ENCODE assay signal across 9 cellular contexts in genomic region chr11:12803086-12803826, GRCh38.
A peak's percentile ranks its signal among the peaks of the same experiment; 100 is the strongest.
DNase-seq lines count a peak whose midpoint lies in the region; ATAC-seq and TF ChIP-seq lines count a peak whose summit lies in the region.
"Had no signal": no experiment of that assay in that cellular context is flagged by ENCODE, and none has a peak within 500 bp of the region (broad histone marks: within the 10 kb centered on the region; RNA-seq: fewer than 3 reads in every experiment).

No MANE protein-coding gene starts in this region.

- TF ChIP-seq POLR2A in right lobe of liver (IDR thresholded peaks at IDR 0.05), result no peak
- no peak for TF ChIP-seq POLR2A in tibial nerve (IDR thresholded peaks at IDR 0.05)

- H3K4me2 ChIP-seq in mammary epithelial cell (ENCODE audit: insufficient read depth, low read depth, low read length), result peak overlapping the region; percentile 72

- CTCF ChIA-PET in mammary epithelial cell (lab: Charles Lee; ENCODE audit: low non-redundant PET), result no interaction called here

- DNase-seq in DMS53 (lab: John Stamatoyannopoulos, UW) (peak; percentile 37), DMS53 treated with DMSO at 0.1 percent for 48 hours (lab: John Stamatoyannopoulos, UW; ENCODE audit: unreplicated experiment) (no peak), mammary epithelial cell (peak; percentile 57), right lobe of liver (no peak), tibial nerve (ENCODE audit: low spot score in 2 of 2) (no peak)
- DNase-seq: activated CD4-positive, alpha-beta T cell treated with anti-CD3 and anti-CD28 coated beads, Interleukin-2, amount 50 U/mL, for 4 hours had no signal

- no peak for TF ChIP-seq CTCF in mammary epithelial cell (conservative IDR thresholded peaks at IDR 0.05 in 1 of 2, IDR thresholded peaks at IDR 0.05 in 1 of 2; ENCODE audit: extremely low read depth in 1 of 2, insufficient read depth in 1 of 2, low read depth in 1 of 2, low read length in 2 of 2)
- no peak for TF ChIP-seq CTCF in right lobe of liver (IDR thresholded peaks at IDR 0.05)
- TF ChIP-seq CTCF in tibial nerve (IDR thresholded peaks at IDR 0.05), result no peak

- no peak overlapping the region for H2AFZ ChIP-seq in mammary epithelial cell (ENCODE audit: low read depth, low read length)

- peaks cover 88% of the 10 kb centered on the region for H3K79me2 ChIP-seq in mammary epithelial cell (ENCODE audit: insufficient read depth, low read length)

- no peak for TF ChIP-seq EP300 in tibial nerve (IDR thresholded peaks at IDR 0.05)

- TSS peak; percentile 2 for BruUV-seq in mammary epithelial cell (replicated peaks; lab: Mats Ljungman, UMichigan)

- H3K36me3 ChIP-seq in mammary epithelial cell (ENCODE audit: insufficient read depth, low read length), result no peaks in the 10 kb centered on the region
- H3K36me3 ChIP-seq in right lobe of liver, result no peaks in the 10 kb centered on the region
- H3K36me3 ChIP-seq in tibial nerve, result no peaks in the 10 kb centered on the region

- H3K4me3 ChIP-seq in mammary epithelial cell (replicated peaks in 1 of 3; ENCODE audit: insufficient read depth in 1 of 3, low read depth in 2 of 3, low read length in 3 of 3) (peak overlapping the region in 1 of 3 experiments; percentile 5), right lobe of liver (no peak overlapping the region), tibial nerve (no peak overlapping the region)

- ATAC-seq in right lobe of liver (no peak), HG03378 (IDR thresholded peaks at IDR 0.05; ENCODE audit: unreplicated experiment) (no peak), HG03442 (IDR thresholded peaks at IDR 0.05; ENCODE audit: unreplicated experiment) (no peak), GM21528 (IDR thresholded peaks at IDR 0.05; ENCODE audit: low FRiP score, unreplicated experiment) (no peak)

- H3K4me1 ChIP-seq in mammary epithelial cell (ENCODE audit: insufficient read depth, low read length) (peaks cover 88% of the 10 kb centered on the region), right lobe of liver (peaks cover 0 to 31% (median 15%) of the 10 kb centered on the region in 4 donors), tibial nerve (peaks cover 0 to 77% (median 24%) of the 10 kb centered on the region in 4 donors)

- dilution Hi-C loops in mammary epithelial cell (cut with HindIII; ENCODE audit: low sequenced_read_pairs), result loop anchor here (5.0 kb wide), 2 partner anchors 59 to 386 kb away; no protein-coding TSS in a partner anchor

- H3K27me3 ChIP-seq in mammary epithelial cell (ENCODE audit: insufficient read depth, low read length) (no peaks in the 10 kb centered on the region), right lobe of liver (no peaks in the 10 kb centered on the region), tibial nerve (no peaks in the 10 kb centered on the region)

- H3K27ac ChIP-seq in mammary epithelial cell (ENCODE audit: insufficient read depth, low read depth, low read length), result peak overlapping the region; percentile 96
- H3K27ac ChIP-seq in right lobe of liver, result peak overlapping the region; percentile 6 to 71 (median 57)
- H3K27ac ChIP-seq in tibial nerve, result peak overlapping the region in 3 of 4 donors; percentile 24 to 66 (median 51)

- WGBS in mammary epithelial cell (ENCODE audit: low coverage, missing lambda C conversion rate), result 24% methylated on average over 7 of the region's 7 CpGs
- WGBS in right lobe of liver (ENCODE audit: insufficient coverage, low coverage, low lambda C conversion rate, missing lambda C conversion rate), result 53% methylated on average over 4 of the region's 7 CpGs
- 54 to 59% methylated on average over 7 of the region's 7 CpGs for WGBS in tibial nerve, 2 donors

- H3K9me3 ChIP-seq in mammary epithelial cell (replicated peaks; ENCODE audit: insufficient read depth, low read length) (no peaks in the 10 kb centered on the region), right lobe of liver (no peaks in the 10 kb centered on the region), tibial nerve (no peaks in the 10 kb centered on the region)

- in situ Hi-C loops in mammary epithelial cell (cut with MboI; ENCODE audit: low sequenced_read_pairs in 2 of 2), result no loop called here

- H4K20me1 ChIP-seq in mammary epithelial cell (ENCODE audit: insufficient read depth, low read length), result no peaks in the 10 kb centered on the region

- intact Hi-C loops in mammary epithelial cell (cut with micrococcal nuclease) (loop anchor here (2.0 to 5.0 kb wide), 2 partner anchors 32 to 391 kb away; no protein-coding TSS in a partner anchor), right lobe of liver (cut with DNase I) (no loop called here)

- peak overlapping the region; percentile 86 for H3K9ac ChIP-seq in mammary epithelial cell (ENCODE audit: insufficient read depth, low read length)

Comparison
In these comparisons a context has a peak if more than half of its experiments do, and no peak if none do; other contexts are left out.
1. DNase-seq: peak in DMS53 (single experiment) and mammary epithelial cell (single experiment); none in DMS53 treated with DMSO at 0.1 percent for 48 hours (single experiment), right lobe of liver (0 of 3) and tibial nerve (0 of 2).
2. Peak in every context shown above with its lines, with median percentiles within 50 percentile points of each other: H3K27ac ChIP-seq.